12 cellular contexts compared by ENCODE assay signal in the genomic region with DNA sequence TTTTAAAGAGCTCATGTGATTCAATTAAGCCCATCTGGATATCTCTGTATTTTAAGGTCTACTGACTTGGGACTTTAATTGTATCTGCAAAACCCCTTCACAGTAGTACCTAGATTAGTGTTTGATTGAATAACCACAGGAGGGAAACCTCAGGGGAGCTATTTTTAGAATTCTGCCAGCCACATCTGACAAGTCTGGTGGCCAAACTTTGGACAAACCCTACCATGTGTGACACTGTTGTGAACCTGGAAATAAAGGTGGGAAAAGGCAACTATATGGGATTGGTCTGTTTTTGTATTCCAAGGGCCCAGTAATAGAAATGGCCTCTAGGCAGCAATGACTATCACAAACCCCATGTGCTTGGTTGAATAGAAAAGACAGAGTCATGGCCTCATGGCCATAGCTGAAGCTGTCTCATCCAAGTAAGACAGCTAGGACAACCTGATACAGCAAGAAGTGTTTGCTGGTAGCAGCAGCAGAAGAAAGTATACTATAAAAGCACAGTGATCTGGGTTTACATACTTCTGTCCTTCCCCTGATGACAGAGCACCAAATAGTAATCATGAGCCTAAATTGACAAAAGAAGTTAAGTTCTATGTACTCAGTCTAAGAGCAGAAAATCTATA.
A peak's percentile ranks its signal among the peaks of the same experiment; 100 is the strongest.
DNase-seq lines count a peak whose midpoint lies in the region; ATAC-seq and TF ChIP-seq lines count a peak whose summit lies in the region.
"Had no signal": no experiment of that assay in that cellular context is flagged by ENCODE, and none has a peak within 500 bp of the region (broad histone marks: within the 10 kb centered on the region; RNA-seq: fewer than 3 reads in every experiment).

No MANE protein-coding gene starts in this region.

- H3K36me3 ChIP-seq in prostate gland, result no peaks in the 10 kb centered on the region

- H3K36me3 Mint-ChIP-seq in activated naive CD8-positive, alpha-beta T cell treated with anti-CD3 and anti-CD28 coated beads, Interleukin-2, amount 50 U/mL, for 24 hours (ENCODE audit: low read depth), result peaks cover 7% of the 10 kb centered on the region
- peaks cover 0 to 3% of the 10 kb centered on the region in 2 donors for H3K36me3 Mint-ChIP-seq in stimulated activated naive B cell treated with anti-CD40 and anti-IgM and Interleukin-4, amounts not matched to agents 10 μg/mL and 1 μg/mL and 100 μg/mL, for 72 hours

- peak overlapping the region; percentile 48 for H3K27ac Mint-ChIP-seq in activated naive CD8-positive, alpha-beta T cell treated with anti-CD3 and anti-CD28 coated beads, Interleukin-2, amount 50 U/mL, for 24 hours
- H3K27ac Mint-ChIP-seq in stimulated activated naive B cell treated with anti-CD40 and anti-IgM and Interleukin-4, amounts not matched to agents 10 μg/mL and 1 μg/mL and 100 μg/mL, for 72 hours, result no peak overlapping the region
- H3K27ac Mint-ChIP-seq: nephron progenitor cell had no signal

- H3K9me3 ChIP-seq in prostate gland, result no peaks in the 10 kb centered on the region

- intact Hi-C loops in prostate gland (cut with DNase I), result no loop called here

- no peak for ATAC-seq in activated naive CD8-positive, alpha-beta T cell treated with anti-CD3 and anti-CD28 coated beads, Interleukin-2, amount 50 U/mL, for 24 hours
- peak; percentile 53 to 81 for ATAC-seq in stimulated activated naive B cell treated with anti-CD40 and anti-IgM and Interleukin-4, amounts not matched to agents 10 μg/mL and 1 μg/mL and 100 μg/mL, for 72 hours (replicated peaks)
- no peak for ATAC-seq in GM19035 (IDR thresholded peaks at IDR 0.05; ENCODE audit: unreplicated experiment)

- no peak overlapping the region for H3K4me3 Mint-ChIP-seq in activated naive CD8-positive, alpha-beta T cell treated with anti-CD3 and anti-CD28 coated beads, Interleukin-2, amount 50 U/mL, for 24 hours
- no peak overlapping the region for H3K4me3 Mint-ChIP-seq in stimulated activated naive B cell treated with anti-CD40 and anti-IgM and Interleukin-4, amounts not matched to agents 10 μg/mL and 1 μg/mL and 100 μg/mL, for 72 hours
- H3K4me3 Mint-ChIP-seq: nephron progenitor cell had no signal

- H3K27ac ChIP-seq in prostate gland, result no peak overlapping the region
- H3K27ac ChIP-seq: 22Rv1 had no signal

- no peak for TF ChIP-seq CTCF in prostate gland (IDR thresholded peaks at IDR 0.05)

- DNase-seq in DMS 273 treated with DMSO at 0.1 percent for 48 hours (lab: John Stamatoyannopoulos, UW), result peak; percentile 28
- no peak for DNase-seq in DMS 273 (lab: John Stamatoyannopoulos, UW; ENCODE audit: unreplicated experiment)
- DNase-seq in HT-29 (ENCODE audit: low spot score), result peak; percentile 11
- DNase-seq in activated naive CD8-positive, alpha-beta T cell treated with anti-CD3 and anti-CD28 coated beads, Interleukin-2, amount 50 U/mL, for 24 hours, result no peak
- no peak for DNase-seq in stimulated activated naive B cell treated with anti-CD40 and anti-IgM and Interleukin-4, amounts not matched to agents 10 μg/mL and 1 μg/mL and 100 μg/mL, for 72 hours
- DNase-seq in stimulated activated CD4-positive, alpha-beta T cell treated with anti-CD3 and anti-CD28 coated beads, Interleukin-4, amount 100 ng/mL, for 4 hours, result no peak
- DNase-seq in prostate gland (ENCODE audit: low spot score), result no peak
- DNase-seq: amniotic stem cell, KG1, nephron progenitor cell had no signal

- no peak overlapping the region for H3K4me3 ChIP-seq in prostate gland

- H3K4me1 Mint-ChIP-seq in activated naive CD8-positive, alpha-beta T cell treated with anti-CD3 and anti-CD28 coated beads, Interleukin-2, amount 50 U/mL, for 24 hours, result peaks cover 29% of the 10 kb centered on the region
- peaks cover 7 to 12% of the 10 kb centered on the region in 2 donors for H3K4me1 Mint-ChIP-seq in stimulated activated naive B cell treated with anti-CD40 and anti-IgM and Interleukin-4, amounts not matched to agents 10 μg/mL and 1 μg/mL and 100 μg/mL, for 72 hours

- H3K4me1 ChIP-seq in prostate gland (replicated peaks), result no peaks in the 10 kb centered on the region

- H3K27me3 Mint-ChIP-seq in activated naive CD8-positive, alpha-beta T cell treated with anti-CD3 and anti-CD28 coated beads, Interleukin-2, amount 50 U/mL, for 24 hours, result no peaks in the 10 kb centered on the region
- H3K27me3 Mint-ChIP-seq in stimulated activated naive B cell treated with anti-CD40 and anti-IgM and Interleukin-4, amounts not matched to agents 10 μg/mL and 1 μg/mL and 100 μg/mL, for 72 hours, result no peaks in the 10 kb centered on the region

- no peak for TF ChIP-seq POLR2A in prostate gland (IDR thresholded peaks at IDR 0.05)

- no peaks in the 10 kb centered on the region for H3K27me3 ChIP-seq in prostate gland (replicated peaks; ENCODE audit: insufficient read depth)

- H3K9me3 Mint-ChIP-seq in activated naive CD8-positive, alpha-beta T cell treated with anti-CD3 and anti-CD28 coated beads, Interleukin-2, amount 50 U/mL, for 24 hours, result no peaks in the 10 kb centered on the region
- peaks cover 0 to 1% of the 10 kb centered on the region in 2 donors for H3K9me3 Mint-ChIP-seq in stimulated activated naive B cell treated with anti-CD40 and anti-IgM and Interleukin-4, amounts not matched to agents 10 μg/mL and 1 μg/mL and 100 μg/mL, for 72 hours

Comparison
In these comparisons a context has a peak if more than half of its experiments do, and no peak if none do; other contexts are left out.
1. DNase-seq: peak in DMS 273 treated with DMSO at 0.1 percent for 48 hours (single experiment) and HT-29 (single experiment); none in DMS 273 (single experiment), activated naive CD8-positive, alpha-beta T cell treated with anti-CD3 and anti-CD28 coated beads, Interleukin-2, amount 50 U/mL, for 24 hours (single experiment), stimulated activated naive B cell treated with anti-CD40 and anti-IgM and Interleukin-4, amounts not matched to agents 10 μg/mL and 1 μg/mL and 100 μg/mL, for 72 hours (single experiment), stimulated activated CD4-positive, alpha-beta T cell treated with anti-CD3 and anti-CD28 coated beads, Interleukin-4, amount 100 ng/mL, for 4 hours (0 of 2) and prostate gland (single experiment).
2. ATAC-seq: peak in stimulated activated naive B cell treated with anti-CD40 and anti-IgM and Interleukin-4, amounts not matched to agents 10 μg/mL and 1 μg/mL and 100 μg/mL, for 72 hours (2 of 2); none in activated naive CD8-positive, alpha-beta T cell treated with anti-CD3 and anti-CD28 coated beads, Interleukin-2, amount 50 U/mL, for 24 hours (single experiment) and GM19035 (single experiment).